ENCODE assay signal across 9 cellular contexts in the genomic region with DNA sequence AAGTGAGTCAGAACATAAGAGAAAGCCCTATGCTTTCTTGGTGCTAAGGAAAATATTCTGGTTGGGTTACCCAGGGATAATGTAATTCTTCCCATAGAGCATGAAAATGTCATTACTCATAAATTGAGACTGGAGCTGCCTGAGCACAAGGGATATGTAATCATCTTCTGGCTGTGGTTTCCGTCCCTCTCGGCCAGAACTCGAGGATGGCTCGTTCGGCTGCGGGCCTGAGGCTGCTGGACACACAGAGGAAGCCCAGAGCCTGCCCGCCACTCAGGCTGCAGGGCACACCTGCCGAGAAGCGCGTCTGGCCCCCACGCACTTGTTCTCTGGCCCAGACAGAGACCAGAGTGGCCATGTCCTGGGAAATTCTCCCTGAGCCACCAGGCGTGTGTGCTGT.
DNase-seq lines count a peak whose midpoint lies in the region; ATAC-seq and TF ChIP-seq lines count a peak whose summit lies in the region.
"Had no signal": no experiment of that assay in that cellular context is flagged by ENCODE, and none has a peak within 500 bp of the region (broad histone marks: within the 10 kb centered on the region; RNA-seq: fewer than 3 reads in every experiment).

No MANE protein-coding gene starts in this region.

- H3K36me3 ChIP-seq in MG63 (peaks cover 10% of the 10 kb centered on the region; the same call in 1 of the 2 replicates), lower lobe of right lung (no peaks in the 10 kb centered on the region), tibial nerve (no peaks in the 10 kb centered on the region)

- H3K4me3 ChIP-seq in MG63, result no peak overlapping the region
- peak overlapping the region; percentile 20 for H3K4me3 ChIP-seq in coronary artery
- H3K4me3 ChIP-seq in lower lobe of right lung, result no peak overlapping the region
- no peak overlapping the region for H3K4me3 ChIP-seq in tibial nerve

- intact Hi-C loops in lower lobe of right lung (cut with DNase I), result no loop called here

- peak overlapping the region; percentile 80 to 89 for H3K27ac ChIP-seq in coronary artery
- peak overlapping the region; percentile 46 for H3K27ac ChIP-seq in lower lobe of right lung
- H3K27ac ChIP-seq in tibial nerve, result peak overlapping the region; percentile 50 to 87 (median 70)

- H3K9me3 ChIP-seq in MG63 (no peaks in the 10 kb centered on the region), lower lobe of right lung (no peaks in the 10 kb centered on the region), tibial nerve (no peaks in the 10 kb centered on the region)

- peaks cover 32% of the 10 kb centered on the region for H3K4me1 ChIP-seq in lower lobe of right lung
- peaks cover 5 to 60% (median 29%) of the 10 kb centered on the region in 4 donors for H3K4me1 ChIP-seq in tibial nerve

- ATAC-seq in lower lobe of right lung (peak in 1 of 2 donors; percentile 33), GM18870 (IDR thresholded peaks at IDR 0.05; ENCODE audit: unreplicated experiment) (no peak)
- no peak for ATAC-seq in activated CD4-positive, CD25-positive, alpha-beta regulatory T cell treated with anti-CD3 and anti-CD28 coated beads, Interleukin-2, amount 50 U/mL, for 24 hours

- no peaks in the 10 kb centered on the region for H3K27me3 ChIP-seq in MG63
- H3K27me3 ChIP-seq in lower lobe of right lung (ENCODE audit: low read depth), result no peaks in the 10 kb centered on the region
- no peaks in the 10 kb centered on the region for H3K27me3 ChIP-seq in tibial nerve

- DNase-seq in MG63, result peak; percentile 90
- DNase-seq in coronary artery (ENCODE audit: low spot score), result peak; percentile 85
- DNase-seq in lower lobe of right lung, result no peak
- peak; percentile 36 to 54 for DNase-seq in tibial nerve (ENCODE audit: low spot score in 2 of 2)
- no peak for DNase-seq in T-helper 2 cell
- no peak for DNase-seq in GM19240 (ENCODE audit: insufficient read length, low spot score)
- DNase-seq: NCI-H1092 treated with DMSO at 0.1 percent for 48 hours had no signal

- WGBS in tibial nerve, 2 donors, result 38 to 55% methylated on average over 9 to 12 of the region's 12 CpGs

- TF ChIP-seq CTCF in coronary artery (IDR thresholded peaks at IDR 0.05), result no peak
- TF ChIP-seq CTCF in lower lobe of right lung (IDR thresholded peaks at IDR 0.05), result no peak
- TF ChIP-seq CTCF in tibial nerve (IDR thresholded peaks at IDR 0.05), result no peak

- TF ChIP-seq POLR2A in tibial nerve (IDR thresholded peaks at IDR 0.05), result no peak

- peak in 1 of 2 donors; percentile 31 for TF ChIP-seq EP300 in tibial nerve (IDR thresholded peaks at IDR 0.05)

Comparison
In these comparisons a context has a peak if more than half of its experiments do, and no peak if none do; other contexts are left out.
1. DNase-seq: peak in MG63 (single experiment), coronary artery (single experiment) and tibial nerve (2 of 2); none in lower lobe of right lung (single experiment), T-helper 2 cell (0 of 5) and GM19240 (single experiment).
2. Peak in every context shown above with its lines, with median percentiles within 50 percentile points of each other: H3K27ac ChIP-seq.